In the genomic region with DNA sequence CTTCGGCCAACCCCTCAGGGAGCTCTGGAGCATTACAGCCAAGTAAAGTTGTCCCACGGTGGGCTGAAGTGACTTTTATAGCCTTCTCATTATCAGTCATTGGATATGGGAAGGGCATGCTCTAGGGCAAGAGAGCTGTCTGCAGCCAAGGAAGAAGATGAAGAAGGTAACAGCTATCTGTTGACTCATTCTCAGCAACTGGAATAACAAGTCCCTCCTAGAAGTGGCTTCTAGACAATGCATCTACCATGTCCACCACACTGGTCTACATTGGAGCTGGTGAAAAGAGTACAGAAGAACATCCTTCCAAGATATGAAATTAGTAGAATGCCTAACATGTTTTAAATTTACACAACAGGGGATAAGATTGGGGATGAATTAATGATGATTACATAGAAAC, we compare ENCODE assay signal across 24 cellular contexts.
"Had no signal": no experiment of that assay in that cellular context is flagged by ENCODE, and none has a peak within 500 bp of the region (broad histone marks: within the 10 kb centered on the region; RNA-seq: fewer than 3 reads in every experiment).

No MANE protein-coding gene starts in this region.

- H3K27ac Mint-ChIP-seq: dendritic cell treated with granulocyte-macrophage colony-stimulating factor and Interleukin-4, amounts not matched to agents 40 ng/mL and 50 ng/mL, for 4 days; endodermal cell; naive B cell; nephron; progenitor cell of endocrine pancreas; stimulated activated effector memory CD8-positive, alpha-beta T cell treated with anti-CD3 and anti-CD28 coated beads, Interleukin-12 subunit alpha, Interleukin-12 subunit beta, amount 100 ng/mL, for 72 hours had no signal

- H3K36me3 ChIP-seq: esophagus muscularis mucosa, gastrocnemius medialis, heart right ventricle, left ventricle myocardium inferior, lower lobe of right lung, pancreas, suprapubic skin, tibial artery, upper lobe of left lung, uterus had no signal

- H3K36me3 Mint-ChIP-seq: stimulated activated effector memory CD8-positive, alpha-beta T cell treated with anti-CD3 and anti-CD28 coated beads, Interleukin-12 subunit alpha, Interleukin-12 subunit beta, amount 100 ng/mL, for 72 hours had no signal

- H3K27me3 ChIP-seq: esophagus muscularis mucosa, gastrocnemius medialis, heart right ventricle, suprapubic skin, tibial artery, upper lobe of left lung, uterus had no signal

- H3K9me3 ChIP-seq: gastrocnemius medialis, suprapubic skin had no signal

- H3K4me1 ChIP-seq: esophagus muscularis mucosa, gastrocnemius medialis, lower lobe of right lung, pancreas, suprapubic skin, tibial artery, upper lobe of left lung, uterus had no signal

- H3K4me2 ChIP-seq: smooth muscle cell had no signal

- DNase-seq: endodermal cell; gastrocnemius medialis; heart right ventricle; hypothalamus; left ventricle myocardium inferior; lower lobe of right lung; mesenchymal stem cell; naive B cell; occipital lobe; pancreas; right cardiac atrium; stimulated activated CD4-positive, alpha-beta T cell treated with anti-CD3 and anti-CD28 coated beads, Interleukin-4, amount 100 ng/mL, for 1 hour; stimulated activated CD8-positive, alpha-beta memory T cell treated with anti-CD3 and anti-CD28 coated beads, Interleukin-4, amount 100 ng/mL, for 48 hours; stimulated activated naive CD8-positive, alpha-beta T cell treated with anti-CD3 and anti-CD28 coated beads, Interleukin-15, Interleukin-2, amounts not matched to agents 100 U/mL and 50 U/mL, for 24 hours; tibial artery; upper lobe of left lung; uterus had no signal

- ATAC-seq: gastrocnemius medialis; heart right ventricle; lower lobe of right lung; pancreas; right cardiac atrium; stimulated activated effector memory CD8-positive, alpha-beta T cell treated with anti-CD3 and anti-CD28 coated beads, Interleukin-12 subunit alpha, Interleukin-12 subunit beta, amount 100 ng/mL, for 72 hours; stimulated activated naive CD8-positive, alpha-beta T cell treated with anti-CD3 and anti-CD28 coated beads, Interleukin-15, Interleukin-2, amounts not matched to agents 100 U/mL and 50 U/mL, for 24 hours had no signal

- H3K4me1 Mint-ChIP-seq: naive B cell; nephron; stimulated activated effector memory CD8-positive, alpha-beta T cell treated with anti-CD3 and anti-CD28 coated beads, Interleukin-12 subunit alpha, Interleukin-12 subunit beta, amount 100 ng/mL, for 72 hours had no signal

- H3K4me3 ChIP-seq: esophagus muscularis mucosa, gastrocnemius medialis, heart right ventricle, left ventricle myocardium inferior, lower lobe of right lung, pancreas, smooth muscle cell, suprapubic skin, tibial artery, upper lobe of left lung, uterus had no signal

- H3K27ac ChIP-seq: esophagus muscularis mucosa, gastrocnemius medialis, heart right ventricle, left ventricle myocardium inferior, lower lobe of right lung, pancreas, suprapubic skin, tibial artery, upper lobe of left lung, uterus had no signal

- H3K4me3 Mint-ChIP-seq: dendritic cell treated with granulocyte-macrophage colony-stimulating factor and Interleukin-4, amounts not matched to agents 40 ng/mL and 50 ng/mL, for 4 days; endodermal cell; naive B cell; nephron; stimulated activated effector memory CD8-positive, alpha-beta T cell treated with anti-CD3 and anti-CD28 coated beads, Interleukin-12 subunit alpha, Interleukin-12 subunit beta, amount 100 ng/mL, for 72 hours had no signal
